ENCODE assay signal across 8 cellular contexts in the genomic region with DNA sequence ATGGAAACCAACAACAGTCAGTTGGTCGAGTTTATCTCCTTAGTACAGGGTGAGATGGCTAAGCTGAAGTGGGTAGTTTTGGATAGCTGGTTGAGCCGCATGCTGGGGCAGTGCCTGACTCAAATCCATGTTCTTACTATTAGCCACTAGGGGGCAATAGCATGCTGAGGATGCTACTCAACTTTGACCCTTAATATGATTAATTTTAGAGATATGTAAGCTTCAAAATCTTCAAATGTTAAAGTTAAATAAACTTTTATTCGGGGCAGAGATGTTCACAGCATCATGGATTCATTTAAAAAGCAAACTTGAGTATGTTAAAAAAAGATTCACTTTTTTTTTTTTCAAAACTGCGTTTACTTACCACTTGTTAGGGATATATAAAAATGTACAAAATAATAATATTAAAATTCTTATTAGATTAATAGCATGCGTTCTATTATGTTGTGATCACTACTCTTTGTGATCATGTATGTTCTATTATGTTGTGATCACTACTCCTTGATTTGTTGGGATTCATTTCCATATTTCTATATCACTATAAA. TPM values are rescaled to one million over a fixed set of nuclear protein-coding genes. Genes with fewer than 3 reads are reported as not detected.
DNase-seq lines count a peak whose midpoint lies in the region; ATAC-seq and TF ChIP-seq lines count a peak whose summit lies in the region.

No MANE protein-coding gene starts in this region.

- 24 to 34% (median 28%) methylated on average over 5 of the region's 5 CpGs for whole genome bisulfite sequencing in stomach, 5 donors

- peak; percentile 59 for DNase-seq in DMS 273 (lab: John Stamatoyannopoulos, UW; ENCODE audit: unreplicated experiment)
- peak; percentile 33 for DNase-seq in HT1080 (ENCODE audit: low read depth)
- DNase-seq in RPMI8226 = peak; percentile 55
- peak; percentile 63 to 74 for DNase-seq in cardiac fibroblast (ENCODE audit: low read depth in 2 of 2)
- DNase-seq in left lobe of liver (ENCODE audit: low spot score) = no peak
- no peak for DNase-seq in stomach
- DNase-seq in NCI-H187 (lab: John Stamatoyannopoulos, UW) = no peak

- peaks cover 0 to 4% (median 0%) of the 10 kb centered on the region in 4 donors for H3K4me1 ChIP-seq in stomach

- TF ChIP-seq POLR2A in stomach (IDR thresholded peaks at IDR 0.05) = no peak

- ATAC-seq in GM19351 (IDR thresholded peaks at IDR 0.05; ENCODE audit: unreplicated experiment) = peak; percentile 82
- peak; percentile 96 for ATAC-seq in left lobe of liver

- H3K27me3 ChIP-seq in stomach = no peaks in the 10 kb centered on the region

- no peak for TF ChIP-seq EP300 in stomach (IDR thresholded peaks at IDR 0.05)

- H3K4me3 ChIP-seq in cardiac fibroblast (replicated peaks in 1 of 2; ENCODE audit: low read depth in 2 of 2, low read length in 2 of 2) (no peak overlapping the region), stomach (no peak overlapping the region)

- intact Hi-C loops in stomach (cut with DNase I; ENCODE audit: low total_unique reads) = no loop called here

- H3K9me3 ChIP-seq in stomach = no peaks in the 10 kb centered on the region

- TF ChIP-seq CTCF in cardiac fibroblast (IDR thresholded peaks at IDR 0.05; ENCODE audit: low read depth, low read length) = peak; percentile 76
- TF ChIP-seq CTCF in stomach (IDR thresholded peaks at IDR 0.05) = peak in 5 of 7 experiments; percentile 37 to 84 (median 53)

- no peaks in the 10 kb centered on the region for H3K36me3 ChIP-seq in stomach

- no peak overlapping the region for H3K27ac ChIP-seq in stomach

RNA-seq across cellular contexts. Expression of a gene that starts 57.0 kb away (rescaled TPM):
- total RNA-seq in HT1080 (2014; rRNA removed; shearing (Covaris generic)) = 0.07 TPM in 1 of 2 replicates, not detected in the other
- polyA plus RNA-seq in HT1080 (2015; cell fraction: cytosol; rRNA removed) = not detected in 2 replicates
- not detected in 2 replicates for polyA plus RNA-seq in HT1080 (2015; cell fraction: nucleus; rRNA removed)
- total RNA-seq in left lobe of liver (0.15 TPM), stomach (under 1 TPM in 1 of 5 donors, not detected in 4; 0.92 TPM)
- polyA plus RNA-seq in stomach = not detected

Comparison
In these comparisons a context has a peak if more than half of its experiments do, and no peak if none do; other contexts are left out.
1. DNase-seq: peak in DMS 273 (single experiment), HT1080 (single experiment), RPMI8226 (single experiment) and cardiac fibroblast (2 of 2); none in left lobe of liver (single experiment), stomach (single experiment) and NCI-H187 (0 of 2).